ENCODE assay signal across 8 cellular contexts in the genomic region with DNA sequence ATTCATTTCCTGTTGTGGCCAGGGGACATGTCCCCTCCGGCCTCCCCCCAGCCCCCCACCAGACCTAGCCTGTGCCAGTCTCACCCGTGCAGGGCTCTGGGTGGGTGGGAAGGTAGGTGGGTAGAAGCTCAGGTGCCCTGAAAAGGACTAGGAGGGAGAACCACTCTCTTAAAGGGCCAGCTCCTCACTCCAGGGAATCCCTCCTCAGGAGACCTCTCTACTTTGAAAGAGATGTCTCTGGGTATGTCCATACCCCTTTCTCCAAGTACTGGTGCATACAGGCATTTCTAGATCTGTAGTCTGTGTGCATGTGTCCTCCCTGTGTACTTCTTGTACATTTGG.
DNase-seq lines count a peak whose midpoint lies in the region; ATAC-seq and TF ChIP-seq lines count a peak whose summit lies in the region.

No MANE protein-coding gene starts in this region.

- 20% methylated on average over 1 of the region's 2 CpGs for WGBS in HUES64

- H3K4me3 ChIP-seq in HUES64 (ENCODE audit: low read length) (peak overlapping the region; percentile 61), muscle layer of duodenum (ENCODE audit: low read depth in 1 of 2, low read length in 2 of 2) (peak overlapping the region; percentile 74 to 90)

- TF ChIP-seq CTCF in 22Rv1 (IDR thresholded peaks at IDR 0.05) = no peak

- H3K4me1 ChIP-seq in HUES64 (ENCODE audit: insufficient read depth, low read length) = peaks cover 30% of the 10 kb centered on the region
- H3K4me1 ChIP-seq in muscle layer of duodenum (ENCODE audit: control insufficient read depth in 1 of 2, insufficient read depth in 2 of 2, low read length in 2 of 2) = peaks cover 19 to 27% of the 10 kb centered on the region in 2 donors

- H3K27me3 ChIP-seq in HUES64 (ENCODE audit: insufficient read depth, low read length) (peaks cover 74% of the 10 kb centered on the region), muscle layer of duodenum (ENCODE audit: low read depth, low read length) (peaks cover 4% of the 10 kb centered on the region)

- ATAC-seq in GM21381 (IDR thresholded peaks at IDR 0.05; ENCODE audit: unreplicated experiment) (no peak), GM21360 (IDR thresholded peaks at IDR 0.05; ENCODE audit: unreplicated experiment) (no peak)

- H3K9ac ChIP-seq in HUES64 (ENCODE audit: low read depth, low read length) = no peak overlapping the region

- DNase-seq in AG20443 (ENCODE audit: low spot score) (no peak), LoVo (ENCODE audit: low spot score) (no peak)

- peak overlapping the region; percentile 41 for H3K27ac ChIP-seq in 22Rv1
- no peak overlapping the region for H3K27ac ChIP-seq in HUES64 (ENCODE audit: low read depth, low read length)
- peak overlapping the region; percentile 65 for H3K27ac ChIP-seq in cingulate gyrus (ENCODE audit: low read depth, low read length)
- H3K27ac ChIP-seq in muscle layer of duodenum (ENCODE audit: low read length) = peak overlapping the region; percentile 52

- no peaks in the 10 kb centered on the region for H3K9me3 ChIP-seq in HUES64 (ENCODE audit: insufficient read depth, low read depth, low read length)
- H3K9me3 ChIP-seq in muscle layer of duodenum (ENCODE audit: control insufficient read depth in 1 of 2, low read length in 2 of 2) = no peaks in the 10 kb centered on the region

- H3K36me3 ChIP-seq in HUES64 (ENCODE audit: insufficient read depth, low read length) (no peaks in the 10 kb centered on the region), muscle layer of duodenum (ENCODE audit: control insufficient read depth in 1 of 2, insufficient read depth in 2 of 2, low read length in 2 of 2) (no peaks in the 10 kb centered on the region)
